8 cellular contexts compared by ENCODE assay signal in genomic region chr9:73081979-73082657, GRCh38.
DNase-seq lines count a peak whose midpoint lies in the region; ATAC-seq and TF ChIP-seq lines count a peak whose summit lies in the region.

No MANE protein-coding gene starts in this region.

- 80% methylated on average over 2 of the region's 2 CpGs for WGBS in hepatocyte (ENCODE audit: low lambda C conversion rate, missing lambda C conversion rate)
- 46 to 63% (median 50%) methylated on average over 2 of the region's 2 CpGs for WGBS in stomach, 5 donors

- H3K4me1 ChIP-seq in adipocyte (ENCODE audit: control insufficient read depth, insufficient read depth, low read length) (peaks cover 32% of the 10 kb centered on the region), hepatocyte (ENCODE audit: insufficient read depth) (peaks cover 6% of the 10 kb centered on the region), stomach (peaks cover 0 to 22% (median 4%) of the 10 kb centered on the region in 4 donors)

- intact Hi-C loops in stomach (cut with DNase I; ENCODE audit: low total_unique reads): loop anchor here (10.0 kb wide), 1 partner anchor 207 kb away; no protein-coding TSS in a partner anchor

- H3K27me3 ChIP-seq in adipocyte (replicated peaks; ENCODE audit: control insufficient read depth, insufficient read depth, low read length) (no peaks in the 10 kb centered on the region), hepatocyte (no peaks in the 10 kb centered on the region), stomach (no peaks in the 10 kb centered on the region)

- H3K27ac ChIP-seq in hepatocyte (no peak overlapping the region), stomach (no peak overlapping the region)

- DNase-seq in COR-L47 (lab: John Stamatoyannopoulos, UW) (peak; percentile 44), NCI-H1092 treated with DMSO at 0.1 percent for 48 hours (lab: John Stamatoyannopoulos, UW) (peak; percentile 24), adipocyte (ENCODE audit: low read depth) (peak; percentile 91), hepatocyte (ENCODE audit: low spot score) (peak; percentile 75), stomach (no peak), DMS79 (lab: John Stamatoyannopoulos, UW) (no peak)
- no peak for DNase-seq in activated CD8-positive, alpha-beta memory T cell treated with anti-CD3 and anti-CD28 coated beads, Interleukin-2, amount 50 U/mL, for 4 hours

- TF ChIP-seq EP300 in stomach (IDR thresholded peaks at IDR 0.05): no peak

- peak overlapping the region; percentile 13 for H3K4me3 ChIP-seq in adipocyte (ENCODE audit: low read length)
- no peak overlapping the region for H3K4me3 ChIP-seq in hepatocyte
- no peak overlapping the region for H3K4me3 ChIP-seq in stomach

- H3K9me3 ChIP-seq in adipocyte (ENCODE audit: control insufficient read depth, low read length) (no peaks in the 10 kb centered on the region), hepatocyte (ENCODE audit: low read depth) (no peaks in the 10 kb centered on the region), stomach (no peaks in the 10 kb centered on the region)

- H3K4me2 ChIP-seq in hepatocyte: no peak overlapping the region

- peak; percentile 74 for ATAC-seq in GM21526 (IDR thresholded peaks at IDR 0.05; ENCODE audit: low FRiP score, unreplicated experiment)

- no peak overlapping the region for H2AFZ ChIP-seq in hepatocyte

- H3K9ac ChIP-seq in adipocyte (ENCODE audit: low read length): peak overlapping the region; percentile 64

- H4K20me1 ChIP-seq in hepatocyte (ENCODE audit: insufficient read depth, poor library complexity, severe bottlenecking): no peaks in the 10 kb centered on the region

- TF ChIP-seq CTCF in hepatocyte (IDR thresholded peaks at IDR 0.05; ENCODE audit: poor library complexity) (peak; percentile 79), stomach (IDR thresholded peaks at IDR 0.05) (peak in 5 of 7 experiments; percentile 49 to 74 (median 72))

- no peaks in the 10 kb centered on the region for H3K36me3 ChIP-seq in adipocyte (ENCODE audit: control insufficient read depth, insufficient read depth, low read length, severe bottlenecking)
- no peaks in the 10 kb centered on the region for H3K36me3 ChIP-seq in hepatocyte (replicated peaks; ENCODE audit: insufficient read depth, low read depth)
- no peaks in the 10 kb centered on the region for H3K36me3 ChIP-seq in stomach

- TF ChIP-seq POLR2A in stomach (IDR thresholded peaks at IDR 0.05): no peak

- no peaks in the 10 kb centered on the region for H3K9me2 ChIP-seq in hepatocyte (replicated peaks; ENCODE audit: insufficient read depth)

- no peaks in the 10 kb centered on the region for H3K79me2 ChIP-seq in hepatocyte

Comparison
In these comparisons a context has a peak if more than half of its experiments do, and no peak if none do; other contexts are left out.
1. DNase-seq: peak in COR-L47 (single experiment), NCI-H1092 treated with DMSO at 0.1 percent for 48 hours (single experiment), adipocyte (single experiment) and hepatocyte (single experiment); none in stomach (single experiment), activated CD8-positive, alpha-beta memory T cell treated with anti-CD3 and anti-CD28 coated beads, Interleukin-2, amount 50 U/mL, for 4 hours (single experiment) and DMS79 (single experiment).